Comparison of ENCODE assay signal across 26 cellular contexts in genomic region chr1:25186608-25187007, GRCh38. TPM values are rescaled to one million over a fixed set of nuclear protein-coding genes. Genes with fewer than 3 reads are reported as not detected.
A peak's percentile ranks its signal among the peaks of the same experiment; 100 is the strongest.
DNase-seq lines count a peak whose midpoint lies in the region; ATAC-seq, FAIRE-seq and TF ChIP-seq lines count a peak whose summit lies in the region.
"Had no signal": no experiment of that assay in that cellular context is flagged by ENCODE, and none has a peak within 500 bp of the region (broad histone marks: within the 10 kb centered on the region; RNA-seq: fewer than 3 reads in every experiment).

No MANE protein-coding gene starts in this region.

- TF ChIP-seq EP300 in K562 (IDR thresholded peaks at IDR 0.05; ENCODE audit: low read length) (no peak), transverse colon (IDR thresholded peaks at IDR 0.05; ENCODE audit: low read depth) (no peak)

- no TSS peak for BruUV-seq in K562 (replicated peaks; lab: Mats Ljungman, UMichigan)

- no peak for FAIRE-seq in K562 (lab: Jason Lieb, UNC)
- FAIRE-seq: A204.1, GM12878, GM12892, GM18507 had no signal

- H4K20me1 ChIP-seq in K562 (replicated peaks; ENCODE audit: control insufficient read depth, insufficient read depth, low read length) (no peaks in the 10 kb centered on the region), neural progenitor cell (ENCODE audit: low read depth) (no peaks in the 10 kb centered on the region)
- H4K20me1 ChIP-seq: BLaER1 had no signal

- POLR2A ChIA-PET in K562 (lab: Yijun Ruan, JAX), result interaction anchor here (0.6 kb wide), 1 partner anchor 11 kb away, joined by 3 read pairs; no protein-coding TSS in a partner anchor

- ATAC-seq in K562 (no peak), Right ventricle myocardium superior (ENCODE audit: poor library complexity) (no peak)
- ATAC-seq: GM12878 had no signal

- no peak for TF ChIP-seq RAD21 in K562 (CRISPR knock-in tag; conservative IDR thresholded peaks at IDR 0.05 in 1 of 2, IDR thresholded peaks at IDR 0.05 in 1 of 2)

- peaks cover 6% of the 10 kb centered on the region for H3K4me1 Mint-ChIP-seq in neural progenitor cell
- H3K4me1 Mint-ChIP-seq: CD4-positive, alpha-beta memory T cell; CD4-positive, CD25-positive, alpha-beta regulatory T cell; CD8-positive, alpha-beta memory T cell had no signal

- H3K9ac ChIP-seq in K562 (ENCODE audit: insufficient read depth in 1 of 2, low read depth in 2 of 2, low read length in 2 of 2) (no peak overlapping the region), neural progenitor cell (no peak overlapping the region)
- H3K9ac ChIP-seq: BLaER1 had no signal

- no peak overlapping the region for H3K4me3 Mint-ChIP-seq in neural progenitor cell
- H3K4me3 Mint-ChIP-seq: CD14-positive monocyte; CD4-positive, alpha-beta memory T cell; CD4-positive, CD25-positive, alpha-beta regulatory T cell; CD8-positive, alpha-beta memory T cell had no signal

- no peaks in the 10 kb centered on the region for H3K9me1 ChIP-seq in K562 (ENCODE audit: control insufficient read depth, insufficient read depth, low read length)

- no peaks in the 10 kb centered on the region for H3F3A ChIP-seq in neural progenitor cell (ENCODE audit: low read depth)

- no peaks in the 10 kb centered on the region for H3K36me3 ChIP-seq in K562 (ENCODE audit: control insufficient read depth, insufficient read depth, low read length)
- H3K36me3 ChIP-seq in neural progenitor cell, result no peaks in the 10 kb centered on the region
- H3K36me3 ChIP-seq in transverse colon, result no peaks in the 10 kb centered on the region
- H3K36me3 ChIP-seq: BE2C, BLaER1 had no signal

- H3K4me1 ChIP-seq in K562 (replicated peaks in 1 of 2; ENCODE audit: control insufficient read depth in 2 of 2, insufficient read depth in 2 of 2, low read length in 2 of 2), result peaks cover 0 to 5% of the 10 kb centered on the region in 2 experiments; a peak in 1 of 5 replicates
- H3K4me1 ChIP-seq in neural progenitor cell, result no peaks in the 10 kb centered on the region
- no peaks in the 10 kb centered on the region for H3K4me1 ChIP-seq in transverse colon
- H3K4me1 ChIP-seq: BE2C, BLaER1 had no signal

- H3K27me3 Mint-ChIP-seq in neural progenitor cell (ENCODE audit: insufficient read depth, low read depth), result peaks cover 9% of the 10 kb centered on the region

- H3K9me3 Mint-ChIP-seq in neural progenitor cell, result no peaks in the 10 kb centered on the region
- H3K9me3 Mint-ChIP-seq: CD14-positive monocyte; CD4-positive, alpha-beta memory T cell; CD4-positive, CD25-positive, alpha-beta regulatory T cell; CD8-positive, alpha-beta memory T cell had no signal

- in situ Hi-C loops in K562 (cut with MboI), result no loop called here
- in situ Hi-C loops in transverse colon (cut with MboI; ENCODE audit: low pct_ligation_motif_present in 1 of 4, low pct_unique_long_range_greater_than_20kb in 1 of 4, low sequenced_read_pairs in 3 of 4), result no loop called here

- no peak for DNase-seq in K562 (ENCODE audit: extremely low read depth in 1 of 4, low spot score in 3 of 4)
- DNase-seq in mesenteric fat pad (ENCODE audit: low spot score), result peak; percentile 67
- no peak for DNase-seq in neural progenitor cell (ENCODE audit: low spot score)
- no peak for DNase-seq in transverse colon
- DNase-seq in Right ventricle myocardium superior, result no peak
- DNase-seq in hippocampal formation (lab: John Stamatoyannopoulos, UW), result no peak
- DNase-seq: 8988T; ACHN; BE2C; C1 segment of cervical spinal cord; CD4-positive, alpha-beta memory T cell; CD4-positive, CD25-positive, alpha-beta regulatory T cell; CD8-positive, alpha-beta memory T cell; COR-L47; DMS 273 treated with DMSO at 0.1 percent for 48 hours; DMS153; DMS79; DND-41; EL; GDM1 had no signal

- peak overlapping the region; percentile 1 for H3K27ac Mint-ChIP-seq in neural progenitor cell
- H3K27ac Mint-ChIP-seq: CD14-positive monocyte; CD4-positive, alpha-beta memory T cell; CD8-positive, alpha-beta memory T cell had no signal

- H3K27me3 ChIP-seq in K562 (ENCODE audit: control insufficient read depth in 2 of 2, insufficient read depth in 2 of 2, low read length in 2 of 2) (peaks cover 41 to 71% of the 10 kb centered on the region in 2 experiments), neural progenitor cell (no peaks in the 10 kb centered on the region), transverse colon (no peaks in the 10 kb centered on the region)
- H3K27me3 ChIP-seq: BE2C had no signal

- H3K36me3 Mint-ChIP-seq in neural progenitor cell, result no peaks in the 10 kb centered on the region
- H3K36me3 Mint-ChIP-seq: CD14-positive monocyte; CD4-positive, alpha-beta memory T cell; CD4-positive, CD25-positive, alpha-beta regulatory T cell; CD8-positive, alpha-beta memory T cell had no signal

- no peak for TF ChIP-seq CTCF in K562 (IDR thresholded peaks at IDR 0.05 in 2 of 3, conservative IDR thresholded peaks at IDR 0.05 in 1 of 3; ENCODE audit: insufficient read depth in 2 of 3, low read depth in 1 of 3, low read length in 3 of 3)
- no peak for TF ChIP-seq CTCF in neural progenitor cell (IDR thresholded peaks at IDR 0.05)
- TF ChIP-seq CTCF in transverse colon (IDR thresholded peaks at IDR 0.05), result no peak

- no peak overlapping the region for H3K4me2 ChIP-seq in K562 (ENCODE audit: insufficient read depth, low read length)
- no peak overlapping the region for H3K4me2 ChIP-seq in neural progenitor cell
- H3K4me2 ChIP-seq: BLaER1 had no signal

- intact Hi-C loops in K562 (cut with micrococcal nuclease), result no loop called here
- intact Hi-C loops in transverse colon (cut with DNase I; ENCODE audit: low total_unique reads), result no loop called here
- intact Hi-C loops in Right ventricle myocardium superior (cut with DNase I), result no loop called here

- CTCF ChIA-PET in K562 (lab: Yijun Ruan, JAX; ENCODE audit: low intra/inter-chr PET ratio), result no interaction called here

- TF ChIP-seq POLR2A in K562 (conservative IDR thresholded peaks at IDR 0.05), result no peak
- TF ChIP-seq POLR2A in transverse colon (IDR thresholded peaks at IDR 0.05), result no peak

- H2AFZ ChIP-seq in K562 (ENCODE audit: low read depth, low read length) (no peak overlapping the region), neural progenitor cell (replicated peaks) (no peak overlapping the region)

- WGBS in K562 (ENCODE audit: insufficient coverage, low coverage, missing lambda C conversion rate), result 7% methylated on average over 6 of the region's 6 CpGs
- WGBS in transverse colon (ENCODE audit: low coverage in 1 of 2), 2 donors, result 88% methylated on average over 6 of the region's 6 CpGs; no CpG with 5 or more reads in 1 of the 2 donors

- H3K79me2 ChIP-seq in K562 (ENCODE audit: control insufficient read depth, insufficient read depth, low read length) (no peaks in the 10 kb centered on the region), neural progenitor cell (ENCODE audit: low read depth) (no peaks in the 10 kb centered on the region)

- H3K9me3 ChIP-seq in K562 (replicated peaks; ENCODE audit: control insufficient read depth, insufficient read depth, low read depth, low read length), result no peaks in the 10 kb centered on the region
- H3K9me3 ChIP-seq in neural progenitor cell (ENCODE audit: low read depth), result no peaks in the 10 kb centered on the region
- no peaks in the 10 kb centered on the region for H3K9me3 ChIP-seq in transverse colon
- H3K9me3 ChIP-seq: BE2C, BLaER1 had no signal

- H3K4me3 ChIP-seq in K562 (no peak overlapping the region), neural progenitor cell (no peak overlapping the region), transverse colon (no peak overlapping the region)
- H3K4me3 ChIP-seq: BLaER1, GM12878 had no signal

- H3K27ac ChIP-seq in K562 (ENCODE audit: extremely low read depth, low read depth, low read length), result no peak overlapping the region
- H3K27ac ChIP-seq in neural progenitor cell, result no peak overlapping the region
- no peak overlapping the region for H3K27ac ChIP-seq in transverse colon
- H3K27ac ChIP-seq: BLaER1 had no signal

TF ChIP-seq in K562, 482 proteins besides CTCF, POLR2A, EP300 and RAD21:
- TF ChIP-seq EGR1 (conservative IDR thresholded peaks at IDR 0.05) (0 out of 2 replicates have a peak, but pooled peaks have one; percentile 24), MAFF (IDR thresholded peaks at IDR 0.05; ENCODE audit: low read length) (no peak)

RNA-seq across cellular contexts. Expression of gene SYF2, which starts 45.7 kb away (rescaled TPM):
- 15.7 and 26.6 TPM in 2 replicates for total RNA-seq in K562 (2011; cell fraction: chromatin; rRNA removed; ENCODE audit: low replicate concordance)
- total RNA-seq in K562 (2011; cell fraction: nucleolus; rRNA removed), result 12.9 and 16.7 TPM in 2 replicates
- 22.2 and 24.0 TPM in 2 replicates for total RNA-seq in K562 (2011; cell fraction: nucleoplasm; rRNA removed)
- total RNA-seq in K562 (2014; rRNA removed), result 38.2 and 43.2 TPM in 2 replicates
- total RNA-seq in K562 (2014; rRNA removed; fragmentation: Illumina TruSeq; extraction: Trizol), result 59.3 and 80.6 TPM in 2 replicates
- total RNA-seq in K562 (2015; rRNA removed; fragmentation: Illumina TruSeq; extraction: Trizol), result 51.2 and 54.6 TPM in 2 replicates
- total RNA-seq in K562 (2021), result 27.5 and 35.6 TPM in 2 replicates
- polyA plus RNA-seq in K562 (2011; rRNA removed), result 33.7 and 36.5 TPM in 2 replicates
- 3.4 and 12.2 TPM in 2 replicates for polyA plus RNA-seq in K562 (2011; cell fraction: cytosol; rRNA removed)
- polyA plus RNA-seq in K562 (2011; cell fraction: nucleus; rRNA removed), result 5.5 and 9.8 TPM in 2 replicates
- 51.2 and 71.0 TPM in 2 replicates for polyA plus RNA-seq in K562 (2012)
- 66.5 and 80.2 TPM in 2 replicates for polyA plus RNA-seq in K562 (2014; fragmentation: Illumina TruSeq; extraction: Trizol)
- polyA plus RNA-seq in K562 (2014; fragmentation: Nextera tagmentation; extraction: Ambion mirVana), result 10 to 100 TPM; 20.9 to 21.9 TPM
- polyA plus RNA-seq in K562 (2014; rRNA removed), result 52.5 and 69.0 TPM in 2 replicates
- polyA minus RNA-seq in K562 (2011; rRNA and poly(A)+ RNA removed), result 13.7 and 20.1 TPM in 2 replicates
- 5.4 and 7.2 TPM in 2 replicates for polyA minus RNA-seq in K562 (2011; cell fraction: cytosol; rRNA and poly(A)+ RNA removed)
- polyA minus RNA-seq in K562 (2011; cell fraction: nucleus; rRNA and poly(A)+ RNA removed), result 6.5 and 14.8 TPM in 2 replicates
- total RNA-seq in mesenteric fat pad, result 31.9 TPM
- 62.5 and 114 TPM in 2 replicates for total RNA-seq in neural progenitor cell (ENCODE audit: low replicate concordance)
- 10 to 100 TPM in 3 of 4 donors, 1 to 10 TPM in 1; 2.8 to 63.1 (median 36.6) TPM for total RNA-seq in transverse colon
- 31.1 TPM for total RNA-seq in Right ventricle myocardium superior
